ENCODE assay signal across 20 cellular contexts in genomic region chr10:132124201-132124920, GRCh38. TPM values are rescaled to one million over a fixed set of nuclear protein-coding genes. Genes with fewer than 3 reads are reported as not detected.
"Had no signal": no experiment of that assay in that cellular context is flagged by ENCODE, and none has a peak within 500 bp of the region (broad histone marks: within the 10 kb centered on the region; RNA-seq: fewer than 3 reads in every experiment).

No MANE protein-coding gene starts in this region.

- H3K4me2 ChIP-seq: hepatocyte had no signal

- H3K79me2 ChIP-seq: hepatocyte had no signal

- H3K27me3 ChIP-seq: foreskin keratinocyte, suprapubic skin, tibial nerve had no signal

- ATAC-seq: foreskin keratinocyte had no signal

- H3K4me1 ChIP-seq: foreskin keratinocyte, stomach, suprapubic skin, tibial nerve had no signal

- DNase-seq: activated CD4-positive, alpha-beta memory T cell treated with anti-CD3 and anti-CD28 coated beads for 36 hours; activated CD4-positive, alpha-beta T cell treated with anti-CD3 and anti-CD28 coated beads for 48 hours; activated effector memory CD4-positive, alpha-beta T cell treated with Interleukin-2 at 50 U/mL for 16 hours; activated naive CD4-positive, alpha-beta T cell treated with anti-CD3 and anti-CD28 coated beads for 36 hours; activated naive CD8-positive, alpha-beta T cell treated with anti-CD3 and anti-CD28 coated beads, Interleukin-2, amount 10 ng/mL, durations not matched to agents 7 days and 5 days; activated T-cell treated with anti-CD3 and anti-CD28 coated beads, Interleukin-2, amount 50 U/mL, for 48 hours; amniotic stem cell; effector CD4-positive, alpha-beta T cell; erythroblast; foreskin keratinocyte; glutamatergic neuron; immature natural killer cell; kidney glomerular epithelial cell; retina; stimulated activated CD4-positive, alpha-beta T cell treated with anti-CD3 and anti-CD28 coated beads, Interleukin-12 subunit alpha, Interleukin-12 subunit beta, amount 100 ng/mL, for 4 hours; stomach had no signal

- H2AFZ ChIP-seq: hepatocyte had no signal

- H3K27ac ChIP-seq: foreskin keratinocyte, hepatocyte, stomach, suprapubic skin, tibial nerve had no signal

- H3K36me3 ChIP-seq: suprapubic skin had no signal

- H3K9me3 ChIP-seq: suprapubic skin had no signal

- H3K4me3 ChIP-seq: hepatocyte, stomach, suprapubic skin, tibial nerve had no signal

- FAIRE-seq: urothelium cell line had no signal

RNA-seq across cellular contexts. Expression of gene JAKMIP3, which starts 58.6 kb away (rescaled TPM):
- polyA plus RNA-seq: foreskin keratinocyte, immature natural killer cell had no signal
